Comparison of ENCODE assay signal across 15 cellular contexts in the genomic region with DNA sequence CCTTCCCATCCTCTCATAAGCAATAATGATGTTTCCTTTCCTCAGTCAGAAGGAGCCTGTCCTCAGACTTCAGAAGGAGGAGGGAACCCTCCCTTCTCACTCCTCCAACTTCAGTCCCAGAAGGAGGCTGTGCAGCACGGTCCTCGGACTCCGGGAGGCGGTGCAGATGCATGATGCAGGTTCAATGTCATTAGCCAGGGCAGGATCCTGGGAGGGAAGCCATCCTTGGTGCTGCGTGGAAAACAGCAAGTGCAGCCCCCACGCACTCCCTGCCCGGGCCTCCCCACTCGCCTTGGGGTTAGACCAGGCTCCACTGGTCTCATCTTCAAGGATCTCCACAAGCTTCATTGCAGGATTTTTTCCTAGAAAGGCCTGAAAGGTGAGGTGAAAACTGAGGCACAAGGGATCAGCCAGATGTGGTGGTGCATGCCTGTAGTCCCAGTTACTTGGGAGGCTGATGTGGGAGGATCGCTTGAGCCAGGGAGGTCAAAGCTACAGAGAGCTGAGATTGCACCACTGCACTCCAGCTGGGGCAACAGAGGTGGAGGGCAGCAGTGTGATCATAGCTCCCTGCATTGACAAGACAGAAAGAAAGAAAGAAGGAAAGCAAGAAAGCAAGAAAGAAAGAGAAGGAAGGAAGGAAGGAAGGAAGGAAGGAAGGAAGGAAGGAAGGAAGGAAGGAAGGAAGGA.
DNase-seq lines count a peak whose midpoint lies in the region; ATAC-seq and TF ChIP-seq lines count a peak whose summit lies in the region.
"Had no signal": no experiment of that assay in that cellular context is flagged by ENCODE, and none has a peak within 500 bp of the region (broad histone marks: within the 10 kb centered on the region; RNA-seq: fewer than 3 reads in every experiment).

No MANE protein-coding gene starts in this region.

- 90% methylated on average over 2 of the region's 9 CpGs; no CpG with 5 or more reads in 1 of the 2 experiments for WGBS in IMR-90 (ENCODE audit: extremely low coverage in 2 of 2, insufficient read length in 1 of 2), 2 experiments

- no peak overlapping the region for H2AK5ac ChIP-seq in IMR-90 (ENCODE audit: low read depth, low read length)

- H3K9ac ChIP-seq in IMR-90 (ENCODE audit: low read depth, low read length) = no peak overlapping the region
- H3K9ac ChIP-seq: GM23248 had no signal

- 0 out of 2 replicates have a peak, but pooled peaks cover 3% of the 10 kb centered on the region for H3K9me1 ChIP-seq in IMR-90 (ENCODE audit: insufficient read depth, low read length)

- H3K4me2 ChIP-seq in IMR-90 (ENCODE audit: low read depth, low read length) = no peak overlapping the region

- DNase-seq in IMR-90 (no peak), ascending aorta (ENCODE audit: low spot score in 2 of 2) (no peak), lower lobe of right lung (peak; percentile 13), posterior vena cava (ENCODE audit: low spot score) (peak; percentile 63), SIG-M5 treated with dmso at 0.1 percent for 504 hours (lab: John Stamatoyannopoulos, UW; ENCODE audit: unreplicated experiment) (no peak), amygdala (lab: John Stamatoyannopoulos, UW) (no peak)
- no peak for DNase-seq in stimulated activated CD8-positive, alpha-beta memory T cell treated with anti-CD3 and anti-CD28 coated beads, Interleukin-4, amount 100 ng/mL, for 48 hours
- DNase-seq: C1 segment of cervical spinal cord; Calu3; CD4-positive, alpha-beta T cell; DMS 273 treated with DMSO at 0.1 percent for 48 hours; GM23248; H7 had no signal

- no peak overlapping the region for H4K91ac ChIP-seq in IMR-90 (ENCODE audit: insufficient read depth, low read depth, low read length)

- H2BK20ac ChIP-seq in IMR-90 (ENCODE audit: low read depth, low read length) = no peak overlapping the region

- in situ Hi-C loops in IMR-90 (cut with MboI; ENCODE audit: low sequenced_read_pairs) = loop anchor here (25.0 kb wide), 1 partner anchor 767 kb away; a partner anchor contains a TSS

- dilution Hi-C loops in IMR-90 (cut with HindIII; ENCODE audit: low sequenced_read_pairs, unreplicated experiment) = no loop called here

- H3K18ac ChIP-seq in IMR-90 (ENCODE audit: low read depth, low read length) = no peak overlapping the region

- H3K9me3 ChIP-seq in IMR-90 (ENCODE audit: control insufficient read depth, insufficient read depth, low read length) (no peaks in the 10 kb centered on the region), ascending aorta (no peaks in the 10 kb centered on the region), lower lobe of right lung (no peaks in the 10 kb centered on the region)

- no peak for TF ChIP-seq POLR2A in IMR-90 (IDR thresholded peaks at IDR 0.05; ENCODE audit: low read depth, low read length)

- no peak overlapping the region for H2BK15ac ChIP-seq in IMR-90 (ENCODE audit: low read depth, low read length)

- TF ChIP-seq RAD21 in IMR-90 (IDR thresholded peaks at IDR 0.05; ENCODE audit: low read length) = no peak

- ATAC-seq in IMR-90 (ENCODE audit: low read depth) (no peak), lower lobe of right lung (no peak), GM21447 (IDR thresholded peaks at IDR 0.05; ENCODE audit: unreplicated experiment) (no peak)
- ATAC-seq: GM12878 had no signal

- no peak overlapping the region for H4K8ac ChIP-seq in IMR-90 (ENCODE audit: low read depth in 2 of 2, low read length in 2 of 2)

- H3K4me3 ChIP-seq in IMR-90 (ENCODE audit: insufficient read depth, low read depth, low read length) (no peak overlapping the region), ascending aorta (no peak overlapping the region), lower lobe of right lung (no peak overlapping the region)
- H3K4me3 ChIP-seq: GM12878, GM23248 had no signal

- H2AK9ac ChIP-seq in IMR-90 (replicated peaks; ENCODE audit: low read depth, low read length, poor library complexity) = no peak overlapping the region

- no peak overlapping the region for H3K14ac ChIP-seq in IMR-90 (replicated peaks; ENCODE audit: low read depth, low read length)

- no peak overlapping the region for H2BK5ac ChIP-seq in IMR-90 (ENCODE audit: low read depth, low read length, poor library complexity, severe bottlenecking)

- no peak overlapping the region for H2BK120ac ChIP-seq in IMR-90 (ENCODE audit: low read depth, low read length)

- H4K20me1 ChIP-seq in IMR-90 (ENCODE audit: insufficient read depth, low read length) = no peaks in the 10 kb centered on the region

- CTCF ChIA-PET in IMR-90 (lab: Yijun Ruan, JAX) = no interaction called here

- H2AFZ ChIP-seq in IMR-90 (replicated peaks; ENCODE audit: low read length, poor library complexity) = peak overlapping the region; percentile 51
- H2AFZ ChIP-seq: GM23248 had no signal

- no peaks in the 10 kb centered on the region for H3K79me1 ChIP-seq in IMR-90 (ENCODE audit: low read depth in 1 of 2, low read length in 2 of 2)

- H3K4me1 ChIP-seq in IMR-90 (ENCODE audit: control insufficient read depth, insufficient read depth, low read length) = peaks cover 1% of the 10 kb centered on the region; the same call in 1 of the 2 replicates
- peaks cover 16 to 60% of the 10 kb centered on the region in 2 donors for H3K4me1 ChIP-seq in ascending aorta
- no peaks in the 10 kb centered on the region for H3K4me1 ChIP-seq in lower lobe of right lung

- H3K27ac ChIP-seq in IMR-90 (ENCODE audit: insufficient read depth, low read length) (no peak overlapping the region), ascending aorta (peak overlapping the region; percentile 37 to 60), lower lobe of right lung (no peak overlapping the region)
- H3K27ac ChIP-seq: GM23248 had no signal

- intact Hi-C loops in IMR-90 (cut with micrococcal nuclease) (no loop called here), ascending aorta (cut with DNase I) (loop anchor here (5.0 kb wide), 1 partner anchor 52 kb away; no protein-coding TSS in a partner anchor), lower lobe of right lung (cut with DNase I) (no loop called here), posterior vena cava (cut with DNase I) (no loop called here)

- TF ChIP-seq CTCF in IMR-90 (conservative IDR thresholded peaks at IDR 0.05; ENCODE audit: low read depth, low read length) (no peak), ascending aorta (IDR thresholded peaks at IDR 0.05) (no peak), lower lobe of right lung (IDR thresholded peaks at IDR 0.05) (no peak)

- H3K36me3 ChIP-seq in IMR-90 (ENCODE audit: control insufficient read depth, insufficient read depth, low read length) = no peaks in the 10 kb centered on the region
- H3K36me3 ChIP-seq in ascending aorta = no peaks in the 10 kb centered on the region
- H3K36me3 ChIP-seq in lower lobe of right lung = no peaks in the 10 kb centered on the region

- no peak overlapping the region for H3K4ac ChIP-seq in IMR-90 (ENCODE audit: low read depth, low read length)

- BruUV-seq in IMR-90 (replicated peaks; lab: Mats Ljungman, UMichigan) = no TSS peak

- no peaks in the 10 kb centered on the region; the same call in 1 of the 2 replicates for H3K27me3 ChIP-seq in IMR-90 (ENCODE audit: control insufficient read depth, insufficient read depth, low read length)
- H3K27me3 ChIP-seq in ascending aorta = no peaks in the 10 kb centered on the region
- no peaks in the 10 kb centered on the region for H3K27me3 ChIP-seq in lower lobe of right lung (ENCODE audit: low read depth)

- no peak overlapping the region for H4K5ac ChIP-seq in IMR-90 (ENCODE audit: low read depth, low read length)

- no peak overlapping the region for H3K23ac ChIP-seq in IMR-90 (ENCODE audit: low read depth, low read length)

- POLR2A ChIA-PET in IMR-90 (lab: Charles Lee; ENCODE audit: unreplicated experiment) = no interaction called here

- no peak overlapping the region for H3K56ac ChIP-seq in IMR-90 (ENCODE audit: extremely low read depth, insufficient read depth, low read length)

TF ChIP-seq in IMR-90, 13 proteins besides CTCF, POLR2A, EP300 and RAD21:
- TF ChIP-seq BHLHE40 (IDR thresholded peaks at IDR 0.05; ENCODE audit: low read depth, low read length) (no peak), CEBPB (IDR thresholded peaks at IDR 0.05; ENCODE audit: low read depth, low read length) (no peak), MXI1 (IDR thresholded peaks at IDR 0.05; ENCODE audit: borderline replicate concordance, low read depth, low read length) (no peak)

Comparison
In these comparisons a context has a peak if more than half of its experiments do, and no peak if none do; other contexts are left out.
1. DNase-seq: peak in lower lobe of right lung (single experiment) and posterior vena cava (single experiment); none in IMR-90 (single experiment), ascending aorta (0 of 2), SIG-M5 treated with dmso at 0.1 percent for 504 hours (single experiment), stimulated activated CD8-positive, alpha-beta memory T cell treated with anti-CD3 and anti-CD28 coated beads, Interleukin-4, amount 100 ng/mL, for 48 hours (single experiment) and amygdala (0 of 56).
2. H3K27ac ChIP-seq: peak in ascending aorta (2 of 2); none in IMR-90 (single experiment) and lower lobe of right lung (single experiment).